In the genomic region with DNA sequence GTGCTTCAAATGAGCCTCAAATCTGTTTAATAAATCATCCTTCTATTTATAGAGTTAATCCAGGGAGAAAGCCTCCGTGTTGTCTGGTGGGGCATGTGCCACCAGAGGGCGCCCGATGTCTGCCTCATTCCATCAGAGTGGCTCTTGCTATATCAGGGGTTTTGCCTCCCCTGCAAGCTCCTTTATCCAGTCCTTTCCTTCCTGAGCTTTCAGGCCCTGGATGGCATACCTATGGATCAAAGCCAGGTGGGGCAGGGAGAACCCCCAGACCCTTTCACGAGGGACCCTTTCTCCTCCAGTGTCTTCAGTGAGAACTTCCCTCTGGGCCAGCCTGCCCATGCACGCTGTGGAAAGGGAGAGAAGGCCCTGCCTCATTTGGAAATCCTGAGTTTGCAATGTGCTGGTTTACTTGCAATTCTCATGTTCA, we compare ENCODE assay signal across 8 cellular contexts. TPM values are rescaled to one million over a fixed set of nuclear protein-coding genes. Genes with fewer than 3 reads are reported as not detected.
DNase-seq lines count a peak whose midpoint lies in the region; ATAC-seq and TF ChIP-seq lines count a peak whose summit lies in the region.

No MANE protein-coding gene starts in this region.

- no peaks in the 10 kb centered on the region for H3K36me3 Mint-ChIP-seq in Calu3 (ENCODE audit: insufficient read depth, unreplicated experiment)
- H3K36me3 Mint-ChIP-seq in naive thymus-derived CD4-positive, alpha-beta T cell, result no peaks in the 10 kb centered on the region

- intact Hi-C loops in Calu3 (cut with micrococcal nuclease; ENCODE audit: unreplicated experiment), result loop anchor here (1.0 to 10.0 kb wide), 5 partner anchors 226 to 1344 kb away; no protein-coding TSS in a partner anchor
- intact Hi-C loops in OCI-LY7 (cut with micrococcal nuclease; ENCODE audit: unreplicated experiment), result loop anchor here (2.0 to 10.0 kb wide), 4 partner anchors 228 to 1342 kb away; no protein-coding TSS in a partner anchor
- intact Hi-C loops in esophagus squamous epithelium (cut with DNase I), result loop anchor here (5.0 to 10.0 kb wide), 2 partner anchors 224 to 1342 kb away; no protein-coding TSS in a partner anchor
- intact Hi-C loops in naive thymus-derived CD4-positive, alpha-beta T cell (cut with micrococcal nuclease), result loop anchor here (1.0 to 2.0 kb wide), 7 partner anchors 40 to 1343 kb away; a partner anchor contains a TSS

- ATAC-seq in GM21367 (IDR thresholded peaks at IDR 0.05; ENCODE audit: unreplicated experiment), result peak; percentile 78
- ATAC-seq in naive thymus-derived CD4-positive, alpha-beta T cell, result peak; percentile 78

- H3K27me3 ChIP-seq in esophagus squamous epithelium, result peaks cover 0 to 13% (median 0%) of the 10 kb centered on the region in 4 donors
- H3K27me3 ChIP-seq in naive thymus-derived CD4-positive, alpha-beta T cell (ENCODE audit: control insufficient read depth in 2 of 2, insufficient read depth in 2 of 2, low read length in 2 of 2), result no peaks in the 10 kb centered on the region

- no peaks in the 10 kb centered on the region for H3K4me1 ChIP-seq in OCI-LY7 (ENCODE audit: insufficient read depth, low read length, poor library complexity, severe bottlenecking)
- H3K4me1 ChIP-seq in esophagus squamous epithelium, result peaks cover 0 to 24% (median 0%) of the 10 kb centered on the region in 3 donors
- H3K4me1 ChIP-seq in naive thymus-derived CD4-positive, alpha-beta T cell (ENCODE audit: control insufficient read depth in 2 of 2, insufficient read depth in 2 of 2, low read length in 2 of 2), result no peaks in the 10 kb centered on the region

- 0 to 9% methylated on average over 3 to 5 of the region's 5 CpGs for WGBS in esophagus squamous epithelium, 2 donors

- POLR2A ChIA-PET in OCI-LY7 (lab: Charles Lee), result no interaction called here
- POLR2A ChIA-PET in naive thymus-derived CD4-positive, alpha-beta T cell (lab: Charles Lee), result interaction anchor here (1.5 kb wide), 1 partner anchor 39 kb away, joined by 5 read pairs; no protein-coding TSS in a partner anchor

- CTCF ChIA-PET in Calu3 (lab: Charles Lee), result interaction anchor here (0.7 to 1.2 kb wide), 3 partner anchors 40 to 1343 kb away, joined by 3 to 5 read pairs (median 3); a partner anchor contains a TSS
- CTCF ChIA-PET in OCI-LY7 (lab: Charles Lee; ENCODE audit: unreplicated experiment), result interaction anchor here (1.0 kb wide), 1 partner anchor 849 kb away, joined by 4 read pairs; no protein-coding TSS in a partner anchor
- CTCF ChIA-PET in naive thymus-derived CD4-positive, alpha-beta T cell (lab: Charles Lee), result interaction anchor here (0.6 to 2.4 kb wide), 7 partner anchors 9 to 1353 kb away, joined by 3 to 27 read pairs (median 3); no protein-coding TSS in a partner anchor

- no peak overlapping the region for H3K27ac ChIP-seq in OCI-LY7 (ENCODE audit: low read depth, low read length, poor library complexity, severe bottlenecking)
- peak overlapping the region in 3 of 4 donors; percentile 45 to 68 (median 65) for H3K27ac ChIP-seq in esophagus squamous epithelium
- no peak overlapping the region for H3K27ac ChIP-seq in naive thymus-derived CD4-positive, alpha-beta T cell (ENCODE audit: low read depth, low read length)

- no peaks in the 10 kb centered on the region for H3K9me3 Mint-ChIP-seq in Calu3 (ENCODE audit: low read depth, unreplicated experiment)
- H3K9me3 Mint-ChIP-seq in naive thymus-derived CD4-positive, alpha-beta T cell, result peaks cover 0 to 1% (median 0%) of the 10 kb centered on the region in 11 donors

- no peaks in the 10 kb centered on the region for H3K36me3 ChIP-seq in OCI-LY7 (ENCODE audit: insufficient read depth, low read length)
- no peaks in the 10 kb centered on the region for H3K36me3 ChIP-seq in esophagus squamous epithelium
- no peaks in the 10 kb centered on the region for H3K36me3 ChIP-seq in naive thymus-derived CD4-positive, alpha-beta T cell (ENCODE audit: control insufficient read depth in 2 of 3, insufficient read depth in 3 of 3, low read length in 3 of 3)

- no peaks in the 10 kb centered on the region for H4K20me1 ChIP-seq in OCI-LY7 (ENCODE audit: insufficient read depth, low read length)

- H3K79me2 ChIP-seq in OCI-LY7 (ENCODE audit: insufficient read depth, low read depth, low read length), result no peaks in the 10 kb centered on the region

- BruUV-seq in Calu3 (replicated peaks; lab: Mats Ljungman, UMichigan) (no TSS peak), OCI-LY7 (replicated peaks; lab: Mats Ljungman, UMichigan) (no TSS peak)

- peaks cover 57% of the 10 kb centered on the region for H3K27me3 Mint-ChIP-seq in Calu3 (ENCODE audit: unreplicated experiment)
- peaks cover 9 to 19% (median 17%) of the 10 kb centered on the region in 5 donors for H3K27me3 Mint-ChIP-seq in naive thymus-derived CD4-positive, alpha-beta T cell

- no peaks in the 10 kb centered on the region for H3K9me2 ChIP-seq in OCI-LY7 (ENCODE audit: insufficient read depth, low read length)

- no peak overlapping the region for H3K27ac Mint-ChIP-seq in Calu3 (ENCODE audit: unreplicated experiment)
- H3K27ac Mint-ChIP-seq in naive thymus-derived CD4-positive, alpha-beta T cell, result no peak overlapping the region

- TF ChIP-seq POLR2A in esophagus squamous epithelium (IDR thresholded peaks at IDR 0.05), result no peak

- peak; percentile 83 for DNase-seq in Calu3
- peak in 57 of 76 experiments; percentile 2 to 65 (median 36) for DNase-seq in HUDEP-2 (lab: John Stamatoyannopoulos, UW; ENCODE audit: unreplicated experiment in 76 of 76)
- peak; percentile 58 for DNase-seq in OCI-LY7 (ENCODE audit: low spot score)
- DNase-seq in activated T-cell treated with anti-CD3 and anti-CD28 coated beads for 48 hours (ENCODE audit: low read depth), result peak; percentile 62
- DNase-seq in esophagus squamous epithelium (lab: John Stamatoyannopoulos, UW), result no peak
- peak; percentile 39 to 72 (median 65) for DNase-seq in naive thymus-derived CD4-positive, alpha-beta T cell
- DNase-seq in stimulated activated CD8-positive, alpha-beta memory T cell treated with anti-CD3 and anti-CD28 coated beads, Interleukin-7, amount 100 ng/mL, for 48 hours (ENCODE audit: extremely low read depth in 1 of 2, low read depth in 1 of 2), result peak; percentile 23 to 29

- H3K9me3 ChIP-seq in OCI-LY7 (ENCODE audit: low read length) (no peaks in the 10 kb centered on the region), esophagus squamous epithelium (no peaks in the 10 kb centered on the region)
- no peaks in the 10 kb centered on the region for H3K9me3 ChIP-seq in naive thymus-derived CD4-positive, alpha-beta T cell (ENCODE audit: control insufficient read depth in 2 of 3, low read length in 3 of 3)

- H3K4me1 Mint-ChIP-seq in Calu3 (ENCODE audit: low read depth, unreplicated experiment), result peaks cover 10% of the 10 kb centered on the region
- H3K4me1 Mint-ChIP-seq in naive thymus-derived CD4-positive, alpha-beta T cell, result no peaks in the 10 kb centered on the region

- H2AFZ ChIP-seq in OCI-LY7 (ENCODE audit: low read length), result no peak overlapping the region

- no peak overlapping the region for H3K4me3 Mint-ChIP-seq in Calu3 (ENCODE audit: low read depth, unreplicated experiment)
- H3K4me3 Mint-ChIP-seq in naive thymus-derived CD4-positive, alpha-beta T cell, result no peak overlapping the region

- no peak overlapping the region for H3K4me3 ChIP-seq in OCI-LY7 (ENCODE audit: low read depth, low read length, poor library complexity, severe bottlenecking)
- H3K4me3 ChIP-seq in esophagus squamous epithelium, result no peak overlapping the region
- no peak overlapping the region for H3K4me3 ChIP-seq in naive thymus-derived CD4-positive, alpha-beta T cell (ENCODE audit: low read length)

- H3K4me2 ChIP-seq in OCI-LY7 (ENCODE audit: low read length), result no peak overlapping the region

- TF ChIP-seq CTCF in Calu3 (IDR thresholded peaks at IDR 0.05; ENCODE audit: unreplicated experiment) (peak; percentile 89), OCI-LY7 (conservative IDR thresholded peaks at IDR 0.05; ENCODE audit: low read length) (peak; percentile 89), esophagus squamous epithelium (IDR thresholded peaks at IDR 0.05) (peak; percentile 60 to 91 (median 86))

RNA-seq across cellular contexts. Expression of a gene that starts 39.8 kb away (rescaled TPM):
- total RNA-seq in Calu3 (2022) (17.1 and 17.7 TPM in 2 replicates), OCI-LY7 (2022) (20.6 and 24.0 TPM in 2 replicates), esophagus squamous epithelium (10 to 100 TPM; 11.8 to 24.4 (median 17.7) TPM)
- total RNA-seq in OCI-LY7 (2014; rRNA removed; shearing (Covaris generic)), result 25.2 and 27.5 TPM in 2 replicates
- 10 to 100 TPM in 4 of 5 experiments, 1 to 10 TPM in 1; 9.4 to 20.9 (median 14.9) TPM for total RNA-seq in naive thymus-derived CD4-positive, alpha-beta T cell
- polyA plus RNA-seq in naive thymus-derived CD4-positive, alpha-beta T cell, result 10 to 100 TPM; 38.9 to 54.8 TPM

Comparison
In these comparisons a context has a peak if more than half of its experiments do, and no peak if none do; other contexts are left out.
1. H3K27ac ChIP-seq: peak in esophagus squamous epithelium (3 of 4); none in OCI-LY7 (single experiment) and naive thymus-derived CD4-positive, alpha-beta T cell (single experiment).
2. Peak in every context shown above with its lines, with median percentiles within 50 percentile points of each other: CTCF ChIP-seq.